In genomic region chr7:103851357-103851756, GRCh38 we compare ENCODE assay signal across 16 cellular contexts.
DNase-seq lines count a peak whose midpoint lies in the region; ATAC-seq and TF ChIP-seq lines count a peak whose summit lies in the region.
"Had no signal": no experiment of that assay in that cellular context is flagged by ENCODE, and none has a peak within 500 bp of the region (broad histone marks: within the 10 kb centered on the region; RNA-seq: fewer than 3 reads in every experiment).

No MANE protein-coding gene starts in this region.

- no peaks in the 10 kb centered on the region for H3K4me1 ChIP-seq in NT2/D1 (ENCODE audit: insufficient read depth, insufficient read length)
- H3K4me1 ChIP-seq: Caco-2, SJSA1, tibial artery had no signal

- H3K27me3 ChIP-seq in NT2/D1 (ENCODE audit: insufficient read depth, insufficient read length), result no peaks in the 10 kb centered on the region
- H3K27me3 ChIP-seq: MG63, SJSA1, tibial artery had no signal

- DNase-seq in NCI-H748 (lab: John Stamatoyannopoulos, UW; ENCODE audit: unreplicated experiment) (peak; percentile 66), NCI-H748 treated with DMSO at 0.1 percent for 48 hours (lab: John Stamatoyannopoulos, UW) (no peak), NT2/D1 (ENCODE audit: low read depth, low spot score) (peak; percentile 6), cardiac fibroblast (ENCODE audit: low read depth in 2 of 2) (peak; percentile 39 to 41), renal cortical epithelial cell (ENCODE audit: low read depth) (peak; percentile 18), T1000 (lab: John Stamatoyannopoulos, UW) (no peak), DMS114 treated with DMSO at 0.1 percent for 48 hours (lab: John Stamatoyannopoulos, UW; ENCODE audit: unreplicated experiment) (no peak)
- DNase-seq: 8988T, kidney glomerular epithelial cell, MG63, NCI-H446, small intestine, tibial artery had no signal

- no peaks in the 10 kb centered on the region for H3K9me3 ChIP-seq in NT2/D1 (ENCODE audit: insufficient read depth, low read length)
- H3K9me3 ChIP-seq: Caco-2, MG63, SJSA1, tibial artery had no signal

- H3K36me3 ChIP-seq in NT2/D1 (ENCODE audit: insufficient read depth, insufficient read length, low read length), result no peaks in the 10 kb centered on the region
- H3K36me3 ChIP-seq: MG63, SJSA1, tibial artery had no signal

- TF ChIP-seq CTCF in cardiac fibroblast (IDR thresholded peaks at IDR 0.05; ENCODE audit: low read depth, low read length), result no peak

- H3K4me3 ChIP-seq in NT2/D1 (ENCODE audit: insufficient read length, low read depth) (no peak overlapping the region), cardiac fibroblast (replicated peaks in 1 of 2; ENCODE audit: low read depth in 2 of 2, low read length in 2 of 2) (no peak overlapping the region)
- H3K4me3 ChIP-seq: MG63, SJSA1, tibial artery had no signal

- no peak overlapping the region for H3K9ac ChIP-seq in NT2/D1 (ENCODE audit: insufficient read length, low read depth)

- no peak for ATAC-seq in HG02970 (IDR thresholded peaks at IDR 0.05; ENCODE audit: low FRiP score, unreplicated experiment)

Comparison
In these comparisons a context has a peak if more than half of its experiments do, and no peak if none do; other contexts are left out.
1. DNase-seq: peak in NCI-H748 (single experiment), NT2/D1 (single experiment), cardiac fibroblast (2 of 2) and renal cortical epithelial cell (single experiment); none in NCI-H748 treated with DMSO at 0.1 percent for 48 hours (single experiment), T1000 (single experiment) and DMS114 treated with DMSO at 0.1 percent for 48 hours (single experiment).